In genomic region chr17:17877548-17878358, GRCh38 we compare ENCODE assay signal across 10 cellular contexts. TPM values are rescaled to one million over a fixed set of nuclear protein-coding genes. Genes with fewer than 3 reads are reported as not detected.
DNase-seq lines count a peak whose midpoint lies in the region; ATAC-seq and TF ChIP-seq lines count a peak whose summit lies in the region.
"Had no signal": no experiment of that assay in that cellular context is flagged by ENCODE, and none has a peak within 500 bp of the region (broad histone marks: within the 10 kb centered on the region; RNA-seq: fewer than 3 reads in every experiment).

No MANE protein-coding gene starts in this region.

- H3K27ac Mint-ChIP-seq in effector memory CD8-positive, alpha-beta T cell: no peak overlapping the region
- H3K27ac Mint-ChIP-seq: IgD-negative memory B cell had no signal

- peaks cover 19% of the 10 kb centered on the region for H3K36me3 Mint-ChIP-seq in effector memory CD8-positive, alpha-beta T cell (ENCODE audit: insufficient read depth)

- H3K36me3 ChIP-seq in esophagus muscularis mucosa (peaks cover 0 to 53% (median 45%) of the 10 kb centered on the region in 4 donors), muscle layer of colon (ENCODE audit: insufficient read depth, low read length) (peaks cover 35% of the 10 kb centered on the region)

- peak overlapping the region in 2 of 4 donors; percentile 5 to 24 for H3K4me3 ChIP-seq in esophagus muscularis mucosa
- peak overlapping the region in 1 of 2 donors; percentile 35 for H3K4me3 ChIP-seq in muscle layer of colon (ENCODE audit: low read depth in 1 of 2, low read length in 2 of 2)

- TF ChIP-seq POLR2A in esophagus muscularis mucosa (IDR thresholded peaks at IDR 0.05; ENCODE audit: low read depth): no peak

- TF ChIP-seq CTCF in esophagus muscularis mucosa (IDR thresholded peaks at IDR 0.05) (peak in 1 of 3 experiments; percentile 10), GM13976 (IDR thresholded peaks at IDR 0.05; ENCODE audit: borderline replicate concordance, control extremely low read depth, extremely low read depth, insufficient read depth, missing control alignments) (no peak)

- H3K4me1 Mint-ChIP-seq in effector memory CD8-positive, alpha-beta T cell (ENCODE audit: low read depth in 2 of 2): no peaks in the 10 kb centered on the region
- H3K4me1 Mint-ChIP-seq: IgD-negative memory B cell had no signal

- H3K9ac ChIP-seq in muscle layer of colon (ENCODE audit: low read length): peak overlapping the region; percentile 22

- in situ Hi-C loops in GM13976 (cut with MboI; ENCODE audit: low sequenced_read_pairs, unreplicated experiment): loop anchor here (10.0 kb wide), 1 partner anchor 147 kb away; no protein-coding TSS in a partner anchor

- H3K4me1 ChIP-seq in esophagus muscularis mucosa: peaks cover 52 to 76% (median 63%) of the 10 kb centered on the region in 4 donors
- peaks cover 45% of the 10 kb centered on the region for H3K4me1 ChIP-seq in muscle layer of colon (ENCODE audit: insufficient read depth, low read length)

- no peaks in the 10 kb centered on the region for H3K9me3 Mint-ChIP-seq in effector memory CD8-positive, alpha-beta T cell
- H3K9me3 Mint-ChIP-seq: CD14-positive monocyte, IgD-negative memory B cell had no signal

- H3K4me3 Mint-ChIP-seq in effector memory CD8-positive, alpha-beta T cell: no peak overlapping the region
- H3K4me3 Mint-ChIP-seq: CD14-positive monocyte, IgD-negative memory B cell had no signal

- no peak for ATAC-seq in effector memory CD8-positive, alpha-beta T cell (replicated peaks)
- no peak for ATAC-seq in HG03460 (IDR thresholded peaks at IDR 0.05; ENCODE audit: unreplicated experiment)

- peak; percentile 57 for DNase-seq in NCI-H345 (lab: John Stamatoyannopoulos, UW)
- DNase-seq in NCI-H345 treated with DMSO at 0.1 percent for 48 hours (lab: John Stamatoyannopoulos, UW; ENCODE audit: unreplicated experiment): no peak
- DNase-seq in esophagus muscularis mucosa (ENCODE audit: extremely low spot score): no peak
- DNase-seq in effector memory CD8-positive, alpha-beta T cell: no peak
- DNase-seq in DMS153 (lab: John Stamatoyannopoulos, UW): no peak
- DNase-seq in GM13976 (ENCODE audit: low spot score): no peak

- H3K27ac ChIP-seq in esophagus muscularis mucosa (replicated peaks in 1 of 4): peak overlapping the region; percentile 82 to 92 (median 86)
- peak overlapping the region; percentile 80 for H3K27ac ChIP-seq in muscle layer of colon (ENCODE audit: low read depth, low read length)

- peak; percentile 34 for TF ChIP-seq EP300 in esophagus muscularis mucosa (IDR thresholded peaks at IDR 0.05)

- no peaks in the 10 kb centered on the region for H3K9me3 ChIP-seq in esophagus muscularis mucosa
- H3K9me3 ChIP-seq in muscle layer of colon (ENCODE audit: low read length): no peaks in the 10 kb centered on the region

- no peaks in the 10 kb centered on the region for H3K27me3 Mint-ChIP-seq in effector memory CD8-positive, alpha-beta T cell
- H3K27me3 Mint-ChIP-seq: IgD-negative memory B cell had no signal

- no peaks in the 10 kb centered on the region for H3K27me3 ChIP-seq in esophagus muscularis mucosa
- H3K27me3 ChIP-seq in muscle layer of colon (ENCODE audit: control insufficient read depth in 1 of 2, insufficient read depth in 2 of 2, low read length in 2 of 2): no peaks in the 10 kb centered on the region

- under 1% methylated on average over 10 of the region's 14 CpGs for WGBS in esophagus muscularis mucosa

- intact Hi-C loops in esophagus muscularis mucosa (cut with DNase I): no loop called here

RNA-seq across cellular contexts. Expression of gene SREBF1, which starts 41.0 kb away (rescaled TPM):
- total RNA-seq in esophagus muscularis mucosa: 10 to 100 TPM; 28.1 to 62.6 (median 39.7) TPM
